1 cellular context compared by ENCODE assay signal in genomic region chr7:99141756-99142726, GRCh38.
TF ChIP-seq lines count a peak whose summit lies in the region.

No MANE protein-coding gene starts in this region.

TF ChIP-seq in K562, 482 proteins besides CTCF, POLR2A, EP300 and RAD21 (continued from another document):
- TF ChIP-seq VEZF1 (CRISPR knock-in tag; IDR thresholded peaks at IDR 0.05), result peak; percentile 38; the same call in 1 of the 2 replicates
